14 cellular contexts compared by ENCODE assay signal in genomic region chr12:24791622-24792021, GRCh38.
DNase-seq lines count a peak whose midpoint lies in the region; ATAC-seq and TF ChIP-seq lines count a peak whose summit lies in the region.
"Had no signal": no experiment of that assay in that cellular context is flagged by ENCODE, and none has a peak within 500 bp of the region (broad histone marks: within the 10 kb centered on the region; RNA-seq: fewer than 3 reads in every experiment).

No MANE protein-coding gene starts in this region.

- H3K4me3 Mint-ChIP-seq in activated CD4-positive, alpha-beta memory T cell treated with anti-CD3 and anti-CD28 coated beads for 36 hours: no peak overlapping the region
- H3K4me3 Mint-ChIP-seq in activated CD4-positive, alpha-beta memory T cell treated with anti-CD3 and anti-CD28 coated beads, Interleukin-2, amount 10 ng/mL, durations not matched to agents 7 days and 5 days: no peak overlapping the region
- no peak overlapping the region for H3K4me3 Mint-ChIP-seq in activated naive CD8-positive, alpha-beta T cell treated with anti-CD3 and anti-CD28 coated beads, Interleukin-2, amount 50 U/mL, for 24 hours
- H3K4me3 Mint-ChIP-seq: B cell; CD4-positive, alpha-beta T cell; HFFc6 had no signal

- H3K79me2 ChIP-seq in osteoblast (ENCODE audit: insufficient read depth, low read length): no peaks in the 10 kb centered on the region

- H3K36me3 Mint-ChIP-seq in activated CD4-positive, alpha-beta memory T cell treated with anti-CD3 and anti-CD28 coated beads for 36 hours: no peaks in the 10 kb centered on the region
- no peaks in the 10 kb centered on the region for H3K36me3 Mint-ChIP-seq in activated CD4-positive, alpha-beta memory T cell treated with anti-CD3 and anti-CD28 coated beads, Interleukin-2, amount 10 ng/mL, durations not matched to agents 7 days and 5 days (ENCODE audit: low read depth)
- H3K36me3 Mint-ChIP-seq in activated naive CD8-positive, alpha-beta T cell treated with anti-CD3 and anti-CD28 coated beads, Interleukin-2, amount 50 U/mL, for 24 hours (ENCODE audit: low read depth): no peaks in the 10 kb centered on the region

- POLR2A ChIA-PET in activated CD4-positive, alpha-beta memory T cell treated with anti-CD3 and anti-CD28 coated beads for 36 hours (lab: Charles Lee): no interaction called here
- POLR2A ChIA-PET in activated CD4-positive, alpha-beta memory T cell treated with anti-CD3 and anti-CD28 coated beads, Interleukin-2, amount 10 ng/mL, durations not matched to agents 7 days and 5 days (lab: Charles Lee): no interaction called here

- intact Hi-C loops in activated CD4-positive, alpha-beta memory T cell treated with anti-CD3 and anti-CD28 coated beads for 36 hours (cut with micrococcal nuclease): no loop called here

- H3K36me3 ChIP-seq in osteoblast (ENCODE audit: insufficient read depth, low read length): no peaks in the 10 kb centered on the region

- TF ChIP-seq CTCF in osteoblast (IDR thresholded peaks at IDR 0.05; ENCODE audit: extremely low read depth, low read depth, low read length): no peak

- H3K27ac ChIP-seq in osteoblast (ENCODE audit: low read depth, low read length): no peak overlapping the region

- no peaks in the 10 kb centered on the region for H3K9me3 ChIP-seq in osteoblast (ENCODE audit: low read depth, low read length)

- peaks cover 7% of the 10 kb centered on the region for H3K27me3 ChIP-seq in osteoblast (ENCODE audit: insufficient read depth, low read length)

- DNase-seq in activated CD4-positive, alpha-beta memory T cell treated with anti-CD3 and anti-CD28 coated beads for 36 hours: no peak
- DNase-seq in activated CD4-positive, alpha-beta memory T cell treated with anti-CD3 and anti-CD28 coated beads, Interleukin-2, amount 10 ng/mL, durations not matched to agents 7 days and 5 days: no peak
- peak; percentile 25 for DNase-seq in Jurkat, Clone E6-1 (ENCODE audit: low read depth, low spot score)
- DNase-seq in activated naive CD8-positive, alpha-beta T cell treated with anti-CD3 and anti-CD28 coated beads, Interleukin-2, amount 50 U/mL, for 24 hours: no peak
- no peak for DNase-seq in HT-29 (ENCODE audit: low spot score)
- DNase-seq in osteoblast (ENCODE audit: insufficient read length, low spot score, missing footprints): no peak
- no peak for DNase-seq in activated CD8-positive, alpha-beta memory T cell treated with anti-CD3 and anti-CD28 coated beads, Interleukin-2, amount 50 U/mL, for 48 hours
- DNase-seq: C1 segment of cervical spinal cord; CD4-positive, alpha-beta T cell; DMS153; HCEC 1CT; HFFc6 had no signal

- CTCF ChIA-PET in activated CD4-positive, alpha-beta memory T cell treated with anti-CD3 and anti-CD28 coated beads for 36 hours (lab: Charles Lee): no interaction called here
- CTCF ChIA-PET in activated CD4-positive, alpha-beta memory T cell treated with anti-CD3 and anti-CD28 coated beads, Interleukin-2, amount 10 ng/mL, durations not matched to agents 7 days and 5 days (lab: Charles Lee): no interaction called here

- ATAC-seq in activated naive CD8-positive, alpha-beta T cell treated with anti-CD3 and anti-CD28 coated beads, Interleukin-2, amount 50 U/mL, for 24 hours: peak; percentile 54
- ATAC-seq: HepG2 had no signal

- H3K27ac Mint-ChIP-seq in activated CD4-positive, alpha-beta memory T cell treated with anti-CD3 and anti-CD28 coated beads for 36 hours: peak overlapping the region; percentile 19
- no peak overlapping the region for H3K27ac Mint-ChIP-seq in activated CD4-positive, alpha-beta memory T cell treated with anti-CD3 and anti-CD28 coated beads, Interleukin-2, amount 10 ng/mL, durations not matched to agents 7 days and 5 days
- H3K27ac Mint-ChIP-seq in activated naive CD8-positive, alpha-beta T cell treated with anti-CD3 and anti-CD28 coated beads, Interleukin-2, amount 50 U/mL, for 24 hours: peak overlapping the region; percentile 20
- H3K27ac Mint-ChIP-seq: B cell; CD4-positive, alpha-beta T cell; HFFc6 had no signal

- peaks cover 31% of the 10 kb centered on the region for H3K4me1 Mint-ChIP-seq in activated CD4-positive, alpha-beta memory T cell treated with anti-CD3 and anti-CD28 coated beads for 36 hours (ENCODE audit: low read depth)
- H3K4me1 Mint-ChIP-seq in activated CD4-positive, alpha-beta memory T cell treated with anti-CD3 and anti-CD28 coated beads, Interleukin-2, amount 10 ng/mL, durations not matched to agents 7 days and 5 days: peaks cover 22% of the 10 kb centered on the region
- H3K4me1 Mint-ChIP-seq in activated naive CD8-positive, alpha-beta T cell treated with anti-CD3 and anti-CD28 coated beads, Interleukin-2, amount 50 U/mL, for 24 hours: peaks cover 26% of the 10 kb centered on the region

- H2AFZ ChIP-seq in osteoblast (ENCODE audit: low read length): no peak overlapping the region

- H3K4me3 ChIP-seq in Jurkat, Clone E6-1 (ENCODE audit: low read length): no peak overlapping the region
- H3K4me3 ChIP-seq in osteoblast (ENCODE audit: insufficient read depth, low read length): no peak overlapping the region

- no peak overlapping the region for H3K4me2 ChIP-seq in osteoblast (ENCODE audit: insufficient read depth, low read length)

- H3K4me1 ChIP-seq in osteoblast (ENCODE audit: insufficient read depth, low read length): no peaks in the 10 kb centered on the region

- H3K9me3 Mint-ChIP-seq in activated CD4-positive, alpha-beta memory T cell treated with anti-CD3 and anti-CD28 coated beads for 36 hours: no peaks in the 10 kb centered on the region
- no peaks in the 10 kb centered on the region for H3K9me3 Mint-ChIP-seq in activated CD4-positive, alpha-beta memory T cell treated with anti-CD3 and anti-CD28 coated beads, Interleukin-2, amount 10 ng/mL, durations not matched to agents 7 days and 5 days
- no peaks in the 10 kb centered on the region for H3K9me3 Mint-ChIP-seq in activated naive CD8-positive, alpha-beta T cell treated with anti-CD3 and anti-CD28 coated beads, Interleukin-2, amount 50 U/mL, for 24 hours
- H3K9me3 Mint-ChIP-seq: CD4-positive, alpha-beta T cell; HFFc6 had no signal

- no peaks in the 10 kb centered on the region for H4K20me1 ChIP-seq in osteoblast (ENCODE audit: insufficient read depth, low read length)

- peaks cover 1% of the 10 kb centered on the region for H3K27me3 Mint-ChIP-seq in activated CD4-positive, alpha-beta memory T cell treated with anti-CD3 and anti-CD28 coated beads for 36 hours
- H3K27me3 Mint-ChIP-seq in activated CD4-positive, alpha-beta memory T cell treated with anti-CD3 and anti-CD28 coated beads, Interleukin-2, amount 10 ng/mL, durations not matched to agents 7 days and 5 days: no peaks in the 10 kb centered on the region
- no peaks in the 10 kb centered on the region for H3K27me3 Mint-ChIP-seq in activated naive CD8-positive, alpha-beta T cell treated with anti-CD3 and anti-CD28 coated beads, Interleukin-2, amount 50 U/mL, for 24 hours
- H3K27me3 Mint-ChIP-seq: B cell; CD4-positive, alpha-beta T cell had no signal
